ENCODE assay signal across 16 cellular contexts in the genomic region with DNA sequence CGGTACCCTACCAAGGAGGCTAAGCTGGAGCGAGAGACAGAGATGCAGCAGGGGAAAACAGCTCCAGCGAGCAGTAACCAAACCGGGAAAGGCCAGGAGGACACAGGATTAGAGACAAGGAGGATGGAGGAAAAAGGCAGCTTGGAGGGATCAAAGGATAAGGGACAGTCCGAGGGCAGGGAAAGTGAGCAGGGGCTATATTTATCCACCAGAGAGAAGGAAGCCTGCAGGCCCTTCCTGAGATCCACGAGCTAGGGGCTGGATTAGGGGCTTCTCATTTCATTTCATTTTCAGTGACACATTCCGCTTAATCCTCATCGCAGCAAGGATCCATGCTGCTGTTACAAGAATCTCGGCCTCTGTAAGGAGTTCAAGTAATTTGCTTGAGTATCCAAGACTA. TPM values are rescaled to one million over a fixed set of nuclear protein-coding genes. Genes with fewer than 3 reads are reported as not detected.
"Had no signal": no experiment of that assay in that cellular context is flagged by ENCODE, and none has a peak within 500 bp of the region (broad histone marks: within the 10 kb centered on the region; RNA-seq: fewer than 3 reads in every experiment).

No MANE protein-coding gene starts in this region.

- H3K4me3 ChIP-seq: left lung had no signal

- H3K4me1 ChIP-seq: left lung had no signal

- H3K36me3 ChIP-seq: left lung had no signal

- DNase-seq: activated CD4-positive, alpha-beta T cell treated with anti-CD3 and anti-CD28 coated beads for 1 hour; activated CD4-positive, alpha-beta T cell treated with anti-CD3 and anti-CD28 coated beads, Interleukin-2, amount 50 U/mL, for 48 hours; activated gamma-delta T cell treated with Interleukin-2 at 50 U/mL for 16 hours; activated naive CD8-positive, alpha-beta T cell treated with anti-CD3 and anti-CD28 coated beads, Interleukin-2, amount 10 ng/mL, durations not matched to agents 7 days and 5 days; activated T-cell treated with anti-CD3 and anti-CD28 coated beads, Interleukin-2, amount 50 U/mL, for 72 hours; aorta; foreskin fibroblast; head of caudate nucleus; islet precursor cell; left lung; small intestine had no signal

- ATAC-seq: activated T-cell treated with anti-CD3 and anti-CD28 coated beads, Interleukin-2, amount 50 U/mL, for 72 hours; esophagus mucosa had no signal

RNA-seq across cellular contexts. Expression of a gene that starts 33.8 kb away (rescaled TPM):
- total RNA-seq: activated naive CD8-positive, alpha-beta T cell treated with anti-CD3 and anti-CD28 coated beads, Interleukin-2, amount 10 ng/mL, durations not matched to agents 7 days and 5 days; activated T-cell treated with anti-CD3 and anti-CD28 coated beads, Interleukin-2, amount 50 U/mL, for 72 hours; bronchial epithelial cell had no signal

RNA-seq across cellular contexts. Expression of a gene that starts 52.1 kb away (rescaled TPM):
- total RNA-seq: activated naive CD8-positive, alpha-beta T cell treated with anti-CD3 and anti-CD28 coated beads, Interleukin-2, amount 10 ng/mL, durations not matched to agents 7 days and 5 days; activated T-cell treated with anti-CD3 and anti-CD28 coated beads, Interleukin-2, amount 50 U/mL, for 72 hours; aorta; bronchial epithelial cell; esophagus mucosa; left lung; mesenteric fat pad; myocyte; ureter had no signal
- polyA plus RNA-seq: small intestine had no signal
